Comparison of ENCODE assay signal across 28 cellular contexts in genomic region chr13:97004886-97005285, GRCh38. TPM values are rescaled to one million over a fixed set of nuclear protein-coding genes. Genes with fewer than 3 reads are reported as not detected.
"Had no signal": no experiment of that assay in that cellular context is flagged by ENCODE, and none has a peak within 500 bp of the region (broad histone marks: within the 10 kb centered on the region; RNA-seq: fewer than 3 reads in every experiment).

No MANE protein-coding gene starts in this region.

- ATAC-seq: activated naive CD8-positive, alpha-beta T cell treated with anti-CD3 and anti-CD28 coated beads, Interleukin-2, amount 50 U/mL, for 24 hours; gastroesophageal sphincter; naive thymus-derived CD8-positive, alpha-beta T cell; psoas muscle; stimulated activated naive B cell treated with anti-CD40 and anti-IgM and Interleukin-4, amounts not matched to agents 10 μg/mL and 1 μg/mL and 100 μg/mL, for 72 hours; T-helper 17 cell had no signal

- H3K4me3 ChIP-seq: esophagus squamous epithelium, gastroesophageal sphincter, psoas muscle, sigmoid colon, stomach, thyroid gland had no signal

- H2AFZ ChIP-seq: parathyroid adenoma had no signal

- H3K9me3 ChIP-seq: esophagus squamous epithelium, gastroesophageal sphincter, psoas muscle, sigmoid colon, stomach, thyroid gland had no signal

- H3K9ac ChIP-seq: parathyroid adenoma had no signal

- H3K27me3 ChIP-seq: esophagus squamous epithelium, gastroesophageal sphincter, sigmoid colon, stomach, thyroid gland had no signal

- H3K79me2 ChIP-seq: parathyroid adenoma had no signal

- H3K4me1 ChIP-seq: gastroesophageal sphincter, parathyroid adenoma, psoas muscle, sigmoid colon, thyroid gland had no signal

- DNase-seq: activated CD4-positive, alpha-beta memory T cell treated with anti-CD3 and anti-CD28 coated beads for 36 hours; activated CD4-positive, alpha-beta T cell treated with anti-CD3 and anti-CD28 coated beads, Interleukin-2, amount 10 ng/mL, durations not matched to agents 24 days and 14 days; activated CD4-positive, CD25-positive, alpha-beta regulatory T cell treated with anti-CD3 and anti-CD28 coated beads, Interleukin-2, amount 50 U/mL, for 72 hours; activated CD8-positive, alpha-beta memory T cell treated with anti-CD3 and anti-CD28 coated beads, Interleukin-2, amount 50 U/mL, for 4 hours; activated gamma-delta T cell treated with Interleukin-2 at 50 U/mL for 16 hours; activated naive CD8-positive, alpha-beta T cell treated with anti-CD3 and anti-CD28 coated beads, Interleukin-2, amount 50 U/mL, for 24 hours; activated T-cell treated with anti-CD3 and anti-CD28 coated beads, Interleukin-2, amount 50 U/mL, for 1 hour; endodermal cell; esophagus squamous epithelium; head of caudate nucleus; hypothalamus; immature natural killer cell; naive thymus-derived CD8-positive, alpha-beta T cell; nucleus accumbens; psoas muscle; sigmoid colon; small intestine; stimulated activated CD4-positive, alpha-beta T cell treated with anti-CD3 and anti-CD28 coated beads, Interleukin-1b, Interleukin-23, amount 100 ng/mL, for 48 hours; stimulated activated naive B cell treated with anti-CD40 and anti-IgM and Interleukin-4, amounts not matched to agents 10 μg/mL and 1 μg/mL and 100 μg/mL, for 72 hours; stomach; T-helper 17 cell; thyroid gland had no signal

- H3K27ac ChIP-seq: esophagus squamous epithelium, gastroesophageal sphincter, parathyroid adenoma, psoas muscle, sigmoid colon, stomach, thyroid gland had no signal

- H3K36me3 ChIP-seq: esophagus squamous epithelium, gastroesophageal sphincter, sigmoid colon, stomach, thyroid gland had no signal

RNA-seq across cellular contexts. Expression of gene OXGR1, which starts 10.6 kb away (rescaled TPM):
- total RNA-seq: activated CD4-positive, alpha-beta memory T cell treated with anti-CD3 and anti-CD28 coated beads for 36 hours; activated CD4-positive, alpha-beta T cell treated with anti-CD3 and anti-CD28 coated beads, Interleukin-2, amount 10 ng/mL, durations not matched to agents 24 days and 14 days; activated CD8-positive, alpha-beta memory T cell treated with anti-CD3 and anti-CD28 coated beads for 36 hours; bronchial epithelial cell; fibroblast of villous mesenchyme; kidney epithelial cell; naive thymus-derived CD8-positive, alpha-beta T cell; psoas muscle; T-helper 17 cell had no signal
- polyA plus RNA-seq: immature natural killer cell; naive thymus-derived CD8-positive, alpha-beta T cell had no signal
